1 cellular context compared by ENCODE assay signal in genomic region chr19:10251792-10252694, GRCh38.
TF ChIP-seq lines count a peak whose summit lies in the region.

Gene MRPL4 (plus strand): TSS chr19:10252214. CDS start chr19:10252254, 40 bp downstream.

TF ChIP-seq in K562, 482 proteins besides CTCF, POLR2A, EP300 and RAD21 (continued from another document and continues in another):
- TF ChIP-seq E2F4 (CRISPR knock-in tag; IDR thresholded peaks at IDR 0.05; ENCODE audit: low read depth) (no peak), HNRNPLL (IDR thresholded peaks at IDR 0.05; ENCODE audit: low read depth, low read length, poor library complexity, severe bottlenecking) (no peak), C11orf30 (IDR thresholded peaks at IDR 0.05; ENCODE audit: low read depth) (peak; percentile 99), CHD2 (IDR thresholded peaks at IDR 0.05; ENCODE audit: low read depth, low read length) (peak; percentile 95), HNRNPH1 (optimal IDR thresholded peaks at IDR 0.05; ENCODE audit: low read depth, low read length) (no peak), THAP7 (CRISPR knock-in tag; IDR thresholded peaks at IDR 0.05) (no peak; the same call in 1 of the 2 replicates), ZNF592 (IDR thresholded peaks at IDR 0.05) (peak; percentile 85), XRCC5 (IDR thresholded peaks at IDR 0.05; ENCODE audit: low read depth, low read length) (no peak), NR2C2 (CRISPR knock-in tag; IDR thresholded peaks at IDR 0.05) (peak; percentile 95), NR2C2 (tag; IDR thresholded peaks at IDR 0.05) (peak; percentile 99), THRAP3 (IDR thresholded peaks at IDR 0.05; ENCODE audit: borderline replicate concordance) (no peak), MBD2 (IDR thresholded peaks at IDR 0.05; ENCODE audit: borderline replicate concordance, low read depth) (peak; percentile 90), HCFC1 (IDR thresholded peaks at IDR 0.05; ENCODE audit: low read depth, low read length) (peak; percentile 86), MEF2D (tag; conservative IDR thresholded peaks at IDR 0.05; ENCODE audit: low read depth) (no peak), TCF15 (CRISPR knock-in tag; IDR thresholded peaks at IDR 0.05) (no peak), ZKSCAN8 (CRISPR knock-in tag; IDR thresholded peaks at IDR 0.05) (no peak), SIN3A (IDR thresholded peaks at IDR 0.05; ENCODE audit: borderline replicate concordance in 2 of 2, control insufficient read depth in 1 of 2, low read depth in 2 of 2, low read length in 2 of 2) (peak; percentile 86 to 94; a peak in 3 of 4 replicates)
- TF ChIP-seq, protein P1, sequence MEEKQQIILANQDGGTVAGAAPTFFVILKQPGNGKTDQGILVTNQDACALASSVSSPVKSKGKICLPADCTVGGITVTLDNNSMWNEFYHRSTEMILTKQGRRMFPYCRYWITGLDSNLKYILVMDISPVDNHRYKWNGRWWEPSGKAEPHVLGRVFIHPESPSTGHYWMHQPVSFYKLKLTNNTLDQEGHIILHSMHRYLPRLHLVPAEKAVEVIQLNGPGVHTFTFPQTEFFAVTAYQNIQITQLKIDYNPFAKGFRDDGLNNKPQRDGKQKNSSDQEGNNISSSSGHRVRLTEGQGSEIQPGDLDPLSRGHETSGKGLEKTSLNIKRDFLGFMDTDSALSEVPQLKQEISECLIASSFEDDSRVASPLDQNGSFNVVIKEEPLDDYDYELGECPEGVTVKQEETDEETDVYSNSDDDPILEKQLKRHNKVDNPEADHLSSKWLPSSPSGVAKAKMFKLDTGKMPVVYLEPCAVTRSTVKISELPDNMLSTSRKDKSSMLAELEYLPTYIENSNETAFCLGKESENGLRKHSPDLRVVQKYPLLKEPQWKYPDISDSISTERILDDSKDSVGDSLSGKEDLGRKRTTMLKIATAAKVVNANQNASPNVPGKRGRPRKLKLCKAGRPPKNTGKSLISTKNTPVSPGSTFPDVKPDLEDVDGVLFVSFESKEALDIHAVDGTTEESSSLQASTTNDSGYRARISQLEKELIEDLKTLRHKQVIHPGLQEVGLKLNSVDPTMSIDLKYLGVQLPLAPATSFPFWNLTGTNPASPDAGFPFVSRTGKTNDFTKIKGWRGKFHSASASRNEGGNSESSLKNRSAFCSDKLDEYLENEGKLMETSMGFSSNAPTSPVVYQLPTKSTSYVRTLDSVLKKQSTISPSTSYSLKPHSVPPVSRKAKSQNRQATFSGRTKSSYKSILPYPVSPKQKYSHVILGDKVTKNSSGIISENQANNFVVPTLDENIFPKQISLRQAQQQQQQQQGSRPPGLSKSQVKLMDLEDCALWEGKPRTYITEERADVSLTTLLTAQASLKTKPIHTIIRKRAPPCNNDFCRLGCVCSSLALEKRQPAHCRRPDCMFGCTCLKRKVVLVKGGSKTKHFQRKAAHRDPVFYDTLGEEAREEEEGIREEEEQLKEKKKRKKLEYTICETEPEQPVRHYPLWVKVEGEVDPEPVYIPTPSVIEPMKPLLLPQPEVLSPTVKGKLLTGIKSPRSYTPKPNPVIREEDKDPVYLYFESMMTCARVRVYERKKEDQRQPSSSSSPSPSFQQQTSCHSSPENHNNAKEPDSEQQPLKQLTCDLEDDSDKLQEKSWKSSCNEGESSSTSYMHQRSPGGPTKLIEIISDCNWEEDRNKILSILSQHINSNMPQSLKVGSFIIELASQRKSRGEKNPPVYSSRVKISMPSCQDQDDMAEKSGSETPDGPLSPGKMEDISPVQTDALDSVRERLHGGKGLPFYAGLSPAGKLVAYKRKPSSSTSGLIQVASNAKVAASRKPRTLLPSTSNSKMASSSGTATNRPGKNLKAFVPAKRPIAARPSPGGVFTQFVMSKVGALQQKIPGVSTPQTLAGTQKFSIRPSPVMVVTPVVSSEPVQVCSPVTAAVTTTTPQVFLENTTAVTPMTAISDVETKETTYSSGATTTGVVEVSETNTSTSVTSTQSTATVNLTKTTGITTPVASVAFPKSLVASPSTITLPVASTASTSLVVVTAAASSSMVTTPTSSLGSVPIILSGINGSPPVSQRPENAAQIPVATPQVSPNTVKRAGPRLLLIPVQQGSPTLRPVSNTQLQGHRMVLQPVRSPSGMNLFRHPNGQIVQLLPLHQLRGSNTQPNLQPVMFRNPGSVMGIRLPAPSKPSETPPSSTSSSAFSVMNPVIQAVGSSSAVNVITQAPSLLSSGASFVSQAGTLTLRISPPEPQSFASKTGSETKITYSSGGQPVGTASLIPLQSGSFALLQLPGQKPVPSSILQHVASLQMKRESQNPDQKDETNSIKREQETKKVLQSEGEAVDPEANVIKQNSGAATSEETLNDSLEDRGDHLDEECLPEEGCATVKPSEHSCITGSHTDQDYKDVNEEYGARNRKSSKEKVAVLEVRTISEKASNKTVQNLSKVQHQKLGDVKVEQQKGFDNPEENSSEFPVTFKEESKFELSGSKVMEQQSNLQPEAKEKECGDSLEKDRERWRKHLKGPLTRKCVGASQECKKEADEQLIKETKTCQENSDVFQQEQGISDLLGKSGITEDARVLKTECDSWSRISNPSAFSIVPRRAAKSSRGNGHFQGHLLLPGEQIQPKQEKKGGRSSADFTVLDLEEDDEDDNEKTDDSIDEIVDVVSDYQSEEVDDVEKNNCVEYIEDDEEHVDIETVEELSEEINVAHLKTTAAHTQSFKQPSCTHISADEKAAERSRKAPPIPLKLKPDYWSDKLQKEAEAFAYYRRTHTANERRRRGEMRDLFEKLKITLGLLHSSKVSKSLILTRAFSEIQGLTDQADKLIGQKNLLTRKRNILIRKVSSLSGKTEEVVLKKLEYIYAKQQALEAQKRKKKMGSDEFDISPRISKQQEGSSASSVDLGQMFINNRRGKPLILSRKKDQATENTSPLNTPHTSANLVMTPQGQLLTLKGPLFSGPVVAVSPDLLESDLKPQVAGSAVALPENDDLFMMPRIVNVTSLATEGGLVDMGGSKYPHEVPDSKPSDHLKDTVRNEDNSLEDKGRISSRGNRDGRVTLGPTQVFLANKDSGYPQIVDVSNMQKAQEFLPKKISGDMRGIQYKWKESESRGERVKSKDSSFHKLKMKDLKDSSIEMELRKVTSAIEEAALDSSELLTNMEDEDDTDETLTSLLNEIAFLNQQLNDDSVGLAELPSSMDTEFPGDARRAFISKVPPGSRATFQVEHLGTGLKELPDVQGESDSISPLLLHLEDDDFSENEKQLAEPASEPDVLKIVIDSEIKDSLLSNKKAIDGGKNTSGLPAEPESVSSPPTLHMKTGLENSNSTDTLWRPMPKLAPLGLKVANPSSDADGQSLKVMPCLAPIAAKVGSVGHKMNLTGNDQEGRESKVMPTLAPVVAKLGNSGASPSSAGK (IDR thresholded peaks at IDR 0.05) = peak; percentile 95
- TF ChIP-seq, protein P2, sequence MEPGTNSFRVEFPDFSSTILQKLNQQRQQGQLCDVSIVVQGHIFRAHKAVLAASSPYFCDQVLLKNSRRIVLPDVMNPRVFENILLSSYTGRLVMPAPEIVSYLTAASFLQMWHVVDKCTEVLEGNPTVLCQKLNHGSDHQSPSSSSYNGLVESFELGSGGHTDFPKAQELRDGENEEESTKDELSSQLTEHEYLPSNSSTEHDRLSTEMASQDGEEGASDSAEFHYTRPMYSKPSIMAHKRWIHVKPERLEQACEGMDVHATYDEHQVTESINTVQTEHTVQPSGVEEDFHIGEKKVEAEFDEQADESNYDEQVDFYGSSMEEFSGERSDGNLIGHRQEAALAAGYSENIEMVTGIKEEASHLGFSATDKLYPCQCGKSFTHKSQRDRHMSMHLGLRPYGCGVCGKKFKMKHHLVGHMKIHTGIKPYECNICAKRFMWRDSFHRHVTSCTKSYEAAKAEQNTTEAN (CRISPR knock-in tag; IDR thresholded peaks at IDR 0.05) = peak; percentile 82; the same call in 1 of the 2 replicates
- TF ChIP-seq, protein P3, sequence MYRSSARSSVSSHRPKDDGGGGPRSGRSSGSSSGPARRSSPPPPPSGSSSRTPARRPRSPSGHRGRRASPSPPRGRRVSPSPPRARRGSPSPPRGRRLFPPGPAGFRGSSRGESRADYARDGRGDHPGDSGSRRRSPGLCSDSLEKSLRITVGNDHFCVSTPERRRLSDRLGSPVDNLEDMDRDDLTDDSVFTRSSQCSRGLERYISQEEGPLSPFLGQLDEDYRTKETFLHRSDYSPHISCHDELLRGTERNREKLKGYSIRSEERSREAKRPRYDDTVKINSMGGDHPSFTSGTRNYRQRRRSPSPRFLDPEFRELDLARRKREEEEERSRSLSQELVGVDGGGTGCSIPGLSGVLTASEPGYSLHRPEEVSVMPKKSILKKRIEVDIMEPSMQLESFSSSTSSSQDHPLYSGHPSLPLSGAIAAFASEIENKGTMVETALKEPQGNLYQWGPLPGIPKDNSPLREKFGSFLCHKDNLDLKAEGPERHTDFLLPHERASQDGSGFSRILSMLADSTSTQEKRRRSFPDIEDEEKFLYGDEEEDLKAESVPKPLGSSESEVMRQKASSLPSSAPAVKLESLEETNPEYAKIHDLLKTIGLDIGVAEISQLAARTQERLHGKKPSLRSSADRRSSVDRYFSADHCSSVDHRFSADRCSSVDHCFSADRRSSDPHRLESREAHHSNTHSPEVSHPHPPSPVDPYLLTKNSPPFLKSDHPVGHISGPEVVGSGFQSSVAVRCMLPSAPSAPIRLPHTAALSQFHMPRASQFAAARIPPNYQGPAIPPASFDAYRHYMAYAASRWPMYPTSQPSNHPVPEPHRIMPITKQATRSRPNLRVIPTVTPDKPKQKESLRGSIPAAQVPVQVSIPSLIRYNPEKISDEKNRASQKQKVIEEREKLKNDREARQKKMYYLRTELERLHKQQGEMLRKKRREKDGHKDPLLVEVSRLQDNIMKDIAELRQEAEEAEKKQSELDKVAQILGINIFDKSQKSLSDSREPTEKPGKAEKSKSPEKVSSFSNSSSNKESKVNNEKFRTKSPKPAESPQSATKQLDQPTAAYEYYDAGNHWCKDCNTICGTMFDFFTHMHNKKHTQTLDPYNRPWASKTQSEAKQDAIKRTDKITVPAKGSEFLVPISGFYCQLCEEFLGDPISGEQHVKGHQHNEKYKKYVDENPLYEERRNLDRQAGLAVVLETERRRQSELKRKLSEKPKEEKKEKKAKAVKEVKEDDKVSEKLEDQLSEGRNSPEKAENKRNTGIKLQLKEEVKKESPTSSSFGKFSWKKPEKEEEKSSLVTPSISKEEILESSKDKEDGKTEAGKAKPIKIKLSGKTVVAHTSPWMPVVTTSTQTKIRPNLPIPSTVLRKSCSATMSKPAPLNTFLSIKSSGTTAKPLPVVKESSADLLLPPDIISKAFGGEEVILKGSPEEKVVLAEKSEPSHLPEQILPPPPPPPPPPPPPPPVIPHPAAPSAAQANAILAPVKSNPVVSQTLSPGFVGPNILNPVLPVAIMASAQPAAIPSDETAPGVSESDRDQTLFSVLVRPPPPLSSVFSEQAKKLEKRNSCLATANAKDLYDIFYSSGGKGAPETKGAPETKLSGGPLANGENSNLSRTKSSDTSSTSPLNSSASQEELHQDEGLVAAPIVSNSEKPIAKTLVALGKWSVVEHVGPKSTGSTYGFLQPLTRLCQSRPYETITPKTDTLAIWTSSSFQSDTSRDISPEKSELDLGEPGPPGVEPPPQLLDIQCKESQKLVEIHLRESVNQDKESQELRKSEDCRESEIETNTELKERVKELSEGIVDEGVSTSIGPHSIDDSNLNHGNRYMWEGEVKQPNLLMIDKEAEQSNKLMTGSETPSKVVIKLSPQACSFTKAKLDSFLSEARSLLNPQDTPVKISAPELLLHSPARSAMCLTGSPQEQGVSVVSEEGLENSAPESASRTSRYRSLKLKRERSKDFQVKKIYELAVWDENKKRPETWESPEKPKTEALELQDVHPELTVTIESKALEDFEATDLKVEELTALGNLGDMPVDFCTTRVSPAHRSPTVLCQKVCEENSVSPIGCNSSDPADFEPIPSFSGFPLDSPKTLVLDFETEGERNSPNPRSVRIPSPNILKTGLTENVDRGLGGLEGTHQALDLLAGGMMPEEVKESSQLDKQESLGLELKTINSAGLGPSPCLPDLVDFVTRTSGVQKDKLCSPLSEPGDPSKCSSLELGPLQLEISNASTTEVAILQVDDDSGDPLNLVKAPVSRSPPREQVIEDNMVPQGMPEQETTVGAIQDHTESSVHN (IDR thresholded peaks at IDR 0.05; ENCODE audit: borderline replicate concordance in 1 of 2, low read depth in 1 of 2) = no peak
